Comparison of ENCODE assay signal across 8 cellular contexts in genomic region chr10:92239600-92240288, GRCh38. TPM values are rescaled to one million over a fixed set of nuclear protein-coding genes. Genes with fewer than 3 reads are reported as not detected.
A peak's percentile ranks its signal among the peaks of the same experiment; 100 is the strongest.
DNase-seq lines count a peak whose midpoint lies in the region; ATAC-seq, FAIRE-seq and TF ChIP-seq lines count a peak whose summit lies in the region.

No MANE protein-coding gene starts in this region.

- intact Hi-C loops in breast epithelium (cut with DNase I; ENCODE audit: low total_unique reads): no loop called here

- H3K36me3 ChIP-seq in breast epithelium: no peaks in the 10 kb centered on the region
- H3K36me3 ChIP-seq in skeletal muscle tissue (ENCODE audit: control insufficient read depth in 3 of 3, insufficient read depth in 3 of 3, low read length in 3 of 3): peaks cover 0 to 2% (median 0%) of the 10 kb centered on the region in 3 donors

- peak overlapping the region; percentile 61 to 88 (median 81) for H3K4me3 ChIP-seq in breast epithelium
- H3K4me3 ChIP-seq in skeletal muscle tissue (ENCODE audit: low read length in 3 of 3): peak overlapping the region; percentile 74 to 82 (median 79)

- TF ChIP-seq CTCF in breast epithelium (IDR thresholded peaks at IDR 0.05): no peak

- no peaks in the 10 kb centered on the region for H3K9me3 Mint-ChIP-seq in T-helper 2 cell treated with Interferon-gamma antibody and Interleukin-4, amounts not matched to agents 5 μg/mL and 100 μg/mL, for 36 hours
- H3K9me3 Mint-ChIP-seq in immature natural killer cell: no peaks in the 10 kb centered on the region

- peak; percentile 18 for DNase-seq in GM18507 (ENCODE audit: extremely low spot score, insufficient read length, low read depth)
- DNase-seq in T-helper 2 cell treated with Interferon-gamma antibody and Interleukin-4, amounts not matched to agents 5 μg/mL and 100 μg/mL, for 36 hours (ENCODE audit: low spot score): peak; percentile 4
- no peak for DNase-seq in breast epithelium (ENCODE audit: low spot score in 2 of 2)
- DNase-seq in immature natural killer cell: peak; percentile 34 to 46 (median 38)
- no peak for DNase-seq in GDM1 (lab: John Stamatoyannopoulos, UW)
- no peak for DNase-seq in NCI-H774 (lab: John Stamatoyannopoulos, UW)

- peak overlapping the region; percentile 86 for H3K4me3 Mint-ChIP-seq in T-helper 2 cell treated with Interferon-gamma antibody and Interleukin-4, amounts not matched to agents 5 μg/mL and 100 μg/mL, for 36 hours
- H3K4me3 Mint-ChIP-seq in immature natural killer cell: peak overlapping the region; percentile 91 to 100 (median 98)

- H3K27me3 ChIP-seq in breast epithelium: no peaks in the 10 kb centered on the region
- H3K27me3 ChIP-seq in skeletal muscle tissue (ENCODE audit: control insufficient read depth in 3 of 3, insufficient read depth in 3 of 3, low read length in 3 of 3): no peaks in the 10 kb centered on the region

- peaks cover 15% of the 10 kb centered on the region for H3K4me1 Mint-ChIP-seq in T-helper 2 cell treated with Interferon-gamma antibody and Interleukin-4, amounts not matched to agents 5 μg/mL and 100 μg/mL, for 36 hours (ENCODE audit: low read depth)
- H3K4me1 Mint-ChIP-seq in immature natural killer cell: peaks cover 37 to 59% of the 10 kb centered on the region in 2 donors

- no peak for TF ChIP-seq POLR2A in breast epithelium (IDR thresholded peaks at IDR 0.05)

- H3K36me3 Mint-ChIP-seq in T-helper 2 cell treated with Interferon-gamma antibody and Interleukin-4, amounts not matched to agents 5 μg/mL and 100 μg/mL, for 36 hours (ENCODE audit: low read depth): peaks cover 16% of the 10 kb centered on the region
- H3K36me3 Mint-ChIP-seq in immature natural killer cell: peaks cover 0 to 3% (median 0%) of the 10 kb centered on the region in 3 donors

- peak; percentile 38 for ATAC-seq in HG03135 (IDR thresholded peaks at IDR 0.05; ENCODE audit: unreplicated experiment)

- H3K27ac ChIP-seq in breast epithelium (peak overlapping the region; percentile 79 to 88), skeletal muscle tissue (ENCODE audit: low read depth, low read length) (peak overlapping the region; percentile 92)

- H3K4me1 ChIP-seq in breast epithelium (peaks cover 0 to 7% of the 10 kb centered on the region in 2 donors), skeletal muscle tissue (ENCODE audit: control insufficient read depth in 3 of 3, insufficient read depth in 3 of 3, low read length in 3 of 3) (peaks cover 23 to 36% (median 27%) of the 10 kb centered on the region in 3 donors)

- peaks cover 48% of the 10 kb centered on the region for H3K27me3 Mint-ChIP-seq in T-helper 2 cell treated with Interferon-gamma antibody and Interleukin-4, amounts not matched to agents 5 μg/mL and 100 μg/mL, for 36 hours (ENCODE audit: low read depth)
- peaks cover 2 to 12% (median 8%) of the 10 kb centered on the region in 3 donors for H3K27me3 Mint-ChIP-seq in immature natural killer cell (ENCODE audit: low read depth in 3 of 3)

- no peak for FAIRE-seq in GM18507 (lab: Jason Lieb, UNC)

- H3K27ac Mint-ChIP-seq in T-helper 2 cell treated with Interferon-gamma antibody and Interleukin-4, amounts not matched to agents 5 μg/mL and 100 μg/mL, for 36 hours: no peak overlapping the region
- peak overlapping the region; percentile 87 to 94 (median 90) for H3K27ac Mint-ChIP-seq in immature natural killer cell

- peak overlapping the region; percentile 78 to 88 (median 86) for H3K9ac ChIP-seq in skeletal muscle tissue (ENCODE audit: low read depth in 1 of 3, low read length in 3 of 3)

- no peaks in the 10 kb centered on the region for H3K9me3 ChIP-seq in breast epithelium
- no peaks in the 10 kb centered on the region for H3K9me3 ChIP-seq in skeletal muscle tissue (ENCODE audit: control insufficient read depth in 3 of 3, low read length in 3 of 3)

RNA-seq across cellular contexts. Expression of gene CPEB3, which starts 51.1 kb away (rescaled TPM):
- total RNA-seq in breast epithelium (10 to 100 TPM in 1 of 3 donors, 1 to 10 TPM in 2; 3.8 to 12.1 (median 5.2) TPM), skeletal muscle tissue (3.1 TPM)
- 1 to 10 TPM in 1 of 3 donors, under 1 TPM in 1, not detected in 1; 0.63 to 1.1 TPM for polyA plus RNA-seq in immature natural killer cell

RNA-seq across cellular contexts. Expression of gene MARCHF5, which starts 51.2 kb away (rescaled TPM):
- 10 to 100 TPM; 15.5 to 33.5 (median 31.8) TPM for total RNA-seq in breast epithelium
- 10 to 100 TPM; 15.0 to 32.4 (median 28.4) TPM for polyA plus RNA-seq in immature natural killer cell
- 10.4 TPM for total RNA-seq in skeletal muscle tissue

Comparison
In these comparisons a context has a peak if more than half of its experiments do, and no peak if none do; other contexts are left out.
1. DNase-seq: peak in GM18507 (single experiment), T-helper 2 cell treated with Interferon-gamma antibody and Interleukin-4, amounts not matched to agents 5 μg/mL and 100 μg/mL, for 36 hours (single experiment) and immature natural killer cell (3 of 3); none in breast epithelium (0 of 2), GDM1 (single experiment) and NCI-H774 (single experiment).